Comparison of ENCODE assay signal across 1 cellular context in the genomic region with DNA sequence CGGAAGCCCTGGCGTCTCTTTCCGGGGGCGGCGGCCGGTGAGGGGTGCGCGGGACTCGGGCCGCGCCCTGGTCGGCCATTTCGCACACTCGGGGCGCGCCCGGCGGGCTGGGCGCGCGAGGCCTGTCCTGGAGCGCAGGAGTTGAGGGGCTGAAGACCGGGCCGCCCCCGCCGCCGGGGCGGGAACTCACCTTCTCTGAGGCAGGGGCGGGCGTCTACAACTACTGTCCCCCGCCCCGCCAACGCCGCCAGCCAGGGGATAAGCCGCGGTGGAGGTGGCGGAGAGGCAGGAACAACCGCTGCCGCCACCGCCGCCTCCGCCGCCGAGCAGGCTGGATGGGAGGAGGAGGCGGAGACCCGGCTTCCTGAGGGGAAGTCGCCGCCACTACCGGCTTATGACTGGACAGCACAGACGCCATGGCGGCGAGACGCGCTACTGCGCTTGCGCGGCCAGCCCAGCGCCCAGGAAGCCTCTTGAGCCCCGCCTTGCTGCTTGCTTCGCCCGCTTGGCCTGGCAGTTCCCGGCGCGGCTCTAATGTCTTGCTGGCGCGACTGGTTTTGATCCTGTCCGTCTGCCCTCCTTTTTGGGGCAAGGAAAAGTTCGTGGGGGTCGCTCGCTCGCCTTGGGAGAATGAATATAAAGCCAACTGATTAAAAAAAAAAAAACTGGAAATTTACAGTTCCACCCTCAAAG.
TF ChIP-seq lines count a peak whose summit lies in the region.

A gene (minus strand): TSS at position 348 of the 693 bp plus-strand sequence. CDS start 27,220 bp downstream, outside the sequence.

TF ChIP-seq in K562, 482 proteins besides CTCF, POLR2A, EP300 and RAD21 (continued from another document and continues in another):
- TF ChIP-seq, protein P1, sequence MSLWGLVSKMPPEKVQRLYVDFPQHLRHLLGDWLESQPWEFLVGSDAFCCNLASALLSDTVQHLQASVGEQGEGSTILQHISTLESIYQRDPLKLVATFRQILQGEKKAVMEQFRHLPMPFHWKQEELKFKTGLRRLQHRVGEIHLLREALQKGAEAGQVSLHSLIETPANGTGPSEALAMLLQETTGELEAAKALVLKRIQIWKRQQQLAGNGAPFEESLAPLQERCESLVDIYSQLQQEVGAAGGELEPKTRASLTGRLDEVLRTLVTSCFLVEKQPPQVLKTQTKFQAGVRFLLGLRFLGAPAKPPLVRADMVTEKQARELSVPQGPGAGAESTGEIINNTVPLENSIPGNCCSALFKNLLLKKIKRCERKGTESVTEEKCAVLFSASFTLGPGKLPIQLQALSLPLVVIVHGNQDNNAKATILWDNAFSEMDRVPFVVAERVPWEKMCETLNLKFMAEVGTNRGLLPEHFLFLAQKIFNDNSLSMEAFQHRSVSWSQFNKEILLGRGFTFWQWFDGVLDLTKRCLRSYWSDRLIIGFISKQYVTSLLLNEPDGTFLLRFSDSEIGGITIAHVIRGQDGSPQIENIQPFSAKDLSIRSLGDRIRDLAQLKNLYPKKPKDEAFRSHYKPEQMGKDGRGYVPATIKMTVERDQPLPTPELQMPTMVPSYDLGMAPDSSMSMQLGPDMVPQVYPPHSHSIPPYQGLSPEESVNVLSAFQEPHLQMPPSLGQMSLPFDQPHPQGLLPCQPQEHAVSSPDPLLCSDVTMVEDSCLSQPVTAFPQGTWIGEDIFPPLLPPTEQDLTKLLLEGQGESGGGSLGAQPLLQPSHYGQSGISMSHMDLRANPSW (CRISPR knock-in tag; IDR thresholded peaks at IDR 0.05): no peak
- TF ChIP-seq ZNF124 (CRISPR knock-in tag; IDR thresholded peaks at IDR 0.05) (no peak), RBBP5 (IDR thresholded peaks at IDR 0.05; ENCODE audit: borderline replicate concordance, insufficient read depth, low read length, poor library complexity, severe bottlenecking) (peak; percentile 37), PHF21A (IDR thresholded peaks at IDR 0.05; ENCODE audit: borderline replicate concordance, low read depth) (no peak), CTBP1 (IDR thresholded peaks at IDR 0.05; ENCODE audit: borderline replicate concordance) (peak; percentile 68), RFX7 (CRISPR knock-in tag; IDR thresholded peaks at IDR 0.05) (no peak), CBFA2T3 (IDR thresholded peaks at IDR 0.05) (no peak), RBM22 (IDR thresholded peaks at IDR 0.05; ENCODE audit: low read depth, low read length, poor library complexity, severe bottlenecking) (peak; percentile 76), ZNF583 (CRISPR knock-in tag; IDR thresholded peaks at IDR 0.05) (0 out of 2 replicates have a peak, but pooled peaks have one; percentile 72), CHD1 (IDR thresholded peaks at IDR 0.05; ENCODE audit: low read length) (peak; percentile 79), GTF2A2 (tag; IDR thresholded peaks at IDR 0.05) (0 out of 2 replicates have a peak, but pooled peaks have one; percentile 33), ATF1 (CRISPR knock-in tag; IDR thresholded peaks at IDR 0.05) (no peak), ATF1 (tag; IDR thresholded peaks at IDR 0.05) (peak; percentile 51), PHF8 (IDR thresholded peaks at IDR 0.05; ENCODE audit: borderline replicate concordance, low read length) (peak; percentile 93), TAF9B (IDR thresholded peaks at IDR 0.05; ENCODE audit: partially characterized antibody) (peak; percentile 58), ZNF384 (IDR thresholded peaks at IDR 0.05; ENCODE audit: low read depth, low read length) (no peak), IFI16 (CRISPR knock-in tag; IDR thresholded peaks at IDR 0.05) (no peak), HSF4 (CRISPR knock-in tag; IDR thresholded peaks at IDR 0.05; ENCODE audit: borderline replicate concordance) (no peak), POLR2H (tag; IDR thresholded peaks at IDR 0.05; ENCODE audit: low read depth) (peak; percentile 91), ZNF175 (CRISPR knock-in tag; IDR thresholded peaks at IDR 0.05; ENCODE audit: low read depth) (0 out of 2 replicates have a peak, but pooled peaks have one; percentile 41)
- TF ChIP-seq, protein P2, sequence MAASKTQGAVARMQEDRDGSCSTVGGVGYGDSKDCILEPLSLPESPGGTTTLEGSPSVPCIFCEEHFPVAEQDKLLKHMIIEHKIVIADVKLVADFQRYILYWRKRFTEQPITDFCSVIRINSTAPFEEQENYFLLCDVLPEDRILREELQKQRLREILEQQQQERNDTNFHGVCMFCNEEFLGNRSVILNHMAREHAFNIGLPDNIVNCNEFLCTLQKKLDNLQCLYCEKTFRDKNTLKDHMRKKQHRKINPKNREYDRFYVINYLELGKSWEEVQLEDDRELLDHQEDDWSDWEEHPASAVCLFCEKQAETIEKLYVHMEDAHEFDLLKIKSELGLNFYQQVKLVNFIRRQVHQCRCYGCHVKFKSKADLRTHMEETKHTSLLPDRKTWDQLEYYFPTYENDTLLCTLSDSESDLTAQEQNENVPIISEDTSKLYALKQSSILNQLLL (CRISPR knock-in tag; IDR thresholded peaks at IDR 0.05; ENCODE audit: borderline replicate concordance): no peak
- TF ChIP-seq, protein P3, sequence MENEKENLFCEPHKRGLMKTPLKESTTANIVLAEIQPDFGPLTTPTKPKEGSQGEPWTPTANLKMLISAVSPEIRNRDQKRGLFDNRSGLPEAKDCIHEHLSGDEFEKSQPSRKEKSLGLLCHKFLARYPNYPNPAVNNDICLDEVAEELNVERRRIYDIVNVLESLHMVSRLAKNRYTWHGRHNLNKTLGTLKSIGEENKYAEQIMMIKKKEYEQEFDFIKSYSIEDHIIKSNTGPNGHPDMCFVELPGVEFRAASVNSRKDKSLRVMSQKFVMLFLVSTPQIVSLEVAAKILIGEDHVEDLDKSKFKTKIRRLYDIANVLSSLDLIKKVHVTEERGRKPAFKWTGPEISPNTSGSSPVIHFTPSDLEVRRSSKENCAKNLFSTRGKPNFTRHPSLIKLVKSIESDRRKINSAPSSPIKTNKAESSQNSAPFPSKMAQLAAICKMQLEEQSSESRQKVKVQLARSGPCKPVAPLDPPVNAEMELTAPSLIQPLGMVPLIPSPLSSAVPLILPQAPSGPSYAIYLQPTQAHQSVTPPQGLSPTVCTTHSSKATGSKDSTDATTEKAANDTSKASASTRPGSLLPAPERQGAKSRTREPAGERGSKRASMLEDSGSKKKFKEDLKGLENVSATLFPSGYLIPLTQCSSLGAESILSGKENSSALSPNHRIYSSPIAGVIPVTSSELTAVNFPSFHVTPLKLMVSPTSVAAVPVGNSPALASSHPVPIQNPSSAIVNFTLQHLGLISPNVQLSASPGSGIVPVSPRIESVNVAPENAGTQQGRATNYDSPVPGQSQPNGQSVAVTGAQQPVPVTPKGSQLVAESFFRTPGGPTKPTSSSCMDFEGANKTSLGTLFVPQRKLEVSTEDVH (IDR thresholded peaks at IDR 0.05; ENCODE audit: low read depth, partially characterized antibody): no peak
- TF ChIP-seq, protein P4, sequence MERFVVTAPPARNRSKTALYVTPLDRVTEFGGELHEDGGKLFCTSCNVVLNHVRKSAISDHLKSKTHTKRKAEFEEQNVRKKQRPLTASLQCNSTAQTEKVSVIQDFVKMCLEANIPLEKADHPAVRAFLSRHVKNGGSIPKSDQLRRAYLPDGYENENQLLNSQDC (CRISPR knock-in tag; IDR thresholded peaks at IDR 0.05): peak; percentile 35; the same call in 1 of the 2 replicates
- TF ChIP-seq, protein P5, sequence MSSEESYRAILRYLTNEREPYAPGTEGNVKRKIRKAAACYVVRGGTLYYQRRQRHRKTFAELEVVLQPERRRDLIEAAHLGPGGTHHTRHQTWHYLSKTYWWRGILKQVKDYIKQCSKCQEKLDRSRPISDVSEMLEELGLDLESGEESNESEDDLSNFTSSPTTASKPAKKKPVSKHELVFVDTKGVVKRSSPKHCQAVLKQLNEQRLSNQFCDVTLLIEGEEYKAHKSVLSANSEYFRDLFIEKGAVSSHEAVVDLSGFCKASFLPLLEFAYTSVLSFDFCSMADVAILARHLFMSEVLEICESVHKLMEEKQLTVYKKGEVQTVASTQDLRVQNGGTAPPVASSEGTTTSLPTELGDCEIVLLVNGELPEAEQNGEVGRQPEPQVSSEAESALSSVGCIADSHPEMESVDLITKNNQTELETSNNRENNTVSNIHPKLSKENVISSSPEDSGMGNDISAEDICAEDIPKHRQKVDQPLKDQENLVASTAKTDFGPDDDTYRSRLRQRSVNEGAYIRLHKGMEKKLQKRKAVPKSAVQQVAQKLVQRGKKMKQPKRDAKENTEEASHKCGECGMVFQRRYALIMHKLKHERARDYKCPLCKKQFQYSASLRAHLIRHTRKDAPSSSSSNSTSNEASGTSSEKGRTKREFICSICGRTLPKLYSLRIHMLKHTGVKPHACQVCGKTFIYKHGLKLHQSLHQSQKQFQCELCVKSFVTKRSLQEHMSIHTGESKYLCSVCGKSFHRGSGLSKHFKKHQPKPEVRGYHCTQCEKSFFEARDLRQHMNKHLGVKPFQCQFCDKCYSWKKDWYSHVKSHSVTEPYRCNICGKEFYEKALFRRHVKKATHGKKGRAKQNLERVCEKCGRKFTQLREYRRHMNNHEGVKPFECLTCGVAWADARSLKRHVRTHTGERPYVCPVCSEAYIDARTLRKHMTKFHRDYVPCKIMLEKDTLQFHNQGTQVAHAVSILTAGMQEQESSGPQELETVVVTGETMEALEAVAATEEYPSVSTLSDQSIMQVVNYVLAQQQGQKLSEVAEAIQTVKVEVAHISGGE (CRISPR knock-in tag; IDR thresholded peaks at IDR 0.05): peak in 1 of 3 experiments; percentile 66; a peak in 2 of 6 replicates
- TF ChIP-seq, protein P6, sequence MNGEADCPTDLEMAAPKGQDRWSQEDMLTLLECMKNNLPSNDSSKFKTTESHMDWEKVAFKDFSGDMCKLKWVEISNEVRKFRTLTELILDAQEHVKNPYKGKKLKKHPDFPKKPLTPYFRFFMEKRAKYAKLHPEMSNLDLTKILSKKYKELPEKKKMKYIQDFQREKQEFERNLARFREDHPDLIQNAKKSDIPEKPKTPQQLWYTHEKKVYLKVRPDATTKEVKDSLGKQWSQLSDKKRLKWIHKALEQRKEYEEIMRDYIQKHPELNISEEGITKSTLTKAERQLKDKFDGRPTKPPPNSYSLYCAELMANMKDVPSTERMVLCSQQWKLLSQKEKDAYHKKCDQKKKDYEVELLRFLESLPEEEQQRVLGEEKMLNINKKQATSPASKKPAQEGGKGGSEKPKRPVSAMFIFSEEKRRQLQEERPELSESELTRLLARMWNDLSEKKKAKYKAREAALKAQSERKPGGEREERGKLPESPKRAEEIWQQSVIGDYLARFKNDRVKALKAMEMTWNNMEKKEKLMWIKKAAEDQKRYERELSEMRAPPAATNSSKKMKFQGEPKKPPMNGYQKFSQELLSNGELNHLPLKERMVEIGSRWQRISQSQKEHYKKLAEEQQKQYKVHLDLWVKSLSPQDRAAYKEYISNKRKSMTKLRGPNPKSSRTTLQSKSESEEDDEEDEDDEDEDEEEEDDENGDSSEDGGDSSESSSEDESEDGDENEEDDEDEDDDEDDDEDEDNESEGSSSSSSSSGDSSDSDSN (IDR thresholded peaks at IDR 0.05; ENCODE audit: borderline replicate concordance in 1 of 2, low read depth in 2 of 2, low read length in 2 of 2): peak; percentile 51 to 82; a peak in 2 of 4 replicates
- TF ChIP-seq, protein P7, sequence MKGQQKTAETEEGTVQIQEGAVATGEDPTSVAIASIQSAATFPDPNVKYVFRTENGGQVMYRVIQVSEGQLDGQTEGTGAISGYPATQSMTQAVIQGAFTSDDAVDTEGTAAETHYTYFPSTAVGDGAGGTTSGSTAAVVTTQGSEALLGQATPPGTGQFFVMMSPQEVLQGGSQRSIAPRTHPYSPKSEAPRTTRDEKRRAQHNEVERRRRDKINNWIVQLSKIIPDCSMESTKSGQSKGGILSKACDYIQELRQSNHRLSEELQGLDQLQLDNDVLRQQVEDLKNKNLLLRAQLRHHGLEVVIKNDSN (CRISPR knock-in tag; IDR thresholded peaks at IDR 0.05): no peak
- TF ChIP-seq, protein P8, sequence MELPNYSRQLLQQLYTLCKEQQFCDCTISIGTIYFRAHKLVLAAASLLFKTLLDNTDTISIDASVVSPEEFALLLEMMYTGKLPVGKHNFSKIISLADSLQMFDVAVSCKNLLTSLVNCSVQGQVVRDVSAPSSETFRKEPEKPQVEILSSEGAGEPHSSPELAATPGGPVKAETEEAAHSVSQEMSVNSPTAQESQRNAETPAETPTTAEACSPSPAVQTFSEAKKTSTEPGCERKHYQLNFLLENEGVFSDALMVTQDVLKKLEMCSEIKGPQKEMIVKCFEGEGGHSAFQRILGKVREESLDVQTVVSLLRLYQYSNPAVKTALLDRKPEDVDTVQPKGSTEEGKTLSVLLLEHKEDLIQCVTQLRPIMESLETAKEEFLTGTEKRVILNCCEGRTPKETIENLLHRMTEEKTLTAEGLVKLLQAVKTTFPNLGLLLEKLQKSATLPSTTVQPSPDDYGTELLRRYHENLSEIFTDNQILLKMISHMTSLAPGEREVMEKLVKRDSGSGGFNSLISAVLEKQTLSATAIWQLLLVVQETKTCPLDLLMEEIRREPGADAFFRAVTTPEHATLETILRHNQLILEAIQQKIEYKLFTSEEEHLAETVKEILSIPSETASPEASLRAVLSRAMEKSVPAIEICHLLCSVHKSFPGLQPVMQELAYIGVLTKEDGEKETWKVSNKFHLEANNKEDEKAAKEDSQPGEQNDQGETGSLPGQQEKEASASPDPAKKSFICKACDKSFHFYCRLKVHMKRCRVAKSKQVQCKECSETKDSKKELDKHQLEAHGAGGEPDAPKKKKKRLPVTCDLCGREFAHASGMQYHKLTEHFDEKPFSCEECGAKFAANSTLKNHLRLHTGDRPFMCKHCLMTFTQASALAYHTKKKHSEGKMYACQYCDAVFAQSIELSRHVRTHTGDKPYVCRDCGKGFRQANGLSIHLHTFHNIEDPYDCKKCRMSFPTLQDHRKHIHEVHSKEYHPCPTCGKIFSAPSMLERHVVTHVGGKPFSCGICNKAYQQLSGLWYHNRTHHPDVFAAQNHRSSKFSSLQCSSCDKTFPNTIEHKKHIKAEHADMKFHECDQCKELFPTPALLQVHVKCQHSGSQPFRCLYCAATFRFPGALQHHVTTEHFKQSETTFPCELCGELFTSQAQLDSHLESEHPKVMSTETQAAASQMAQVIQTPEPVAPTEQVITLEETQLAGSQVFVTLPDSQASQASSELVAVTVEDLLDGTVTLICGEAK (IDR thresholded peaks at IDR 0.05): peak; percentile 27; the same call in 1 of the 2 replicates
- TF ChIP-seq, protein P8 (CRISPR knock-in tag; IDR thresholded peaks at IDR 0.05): no peak
